In the genomic region with DNA sequence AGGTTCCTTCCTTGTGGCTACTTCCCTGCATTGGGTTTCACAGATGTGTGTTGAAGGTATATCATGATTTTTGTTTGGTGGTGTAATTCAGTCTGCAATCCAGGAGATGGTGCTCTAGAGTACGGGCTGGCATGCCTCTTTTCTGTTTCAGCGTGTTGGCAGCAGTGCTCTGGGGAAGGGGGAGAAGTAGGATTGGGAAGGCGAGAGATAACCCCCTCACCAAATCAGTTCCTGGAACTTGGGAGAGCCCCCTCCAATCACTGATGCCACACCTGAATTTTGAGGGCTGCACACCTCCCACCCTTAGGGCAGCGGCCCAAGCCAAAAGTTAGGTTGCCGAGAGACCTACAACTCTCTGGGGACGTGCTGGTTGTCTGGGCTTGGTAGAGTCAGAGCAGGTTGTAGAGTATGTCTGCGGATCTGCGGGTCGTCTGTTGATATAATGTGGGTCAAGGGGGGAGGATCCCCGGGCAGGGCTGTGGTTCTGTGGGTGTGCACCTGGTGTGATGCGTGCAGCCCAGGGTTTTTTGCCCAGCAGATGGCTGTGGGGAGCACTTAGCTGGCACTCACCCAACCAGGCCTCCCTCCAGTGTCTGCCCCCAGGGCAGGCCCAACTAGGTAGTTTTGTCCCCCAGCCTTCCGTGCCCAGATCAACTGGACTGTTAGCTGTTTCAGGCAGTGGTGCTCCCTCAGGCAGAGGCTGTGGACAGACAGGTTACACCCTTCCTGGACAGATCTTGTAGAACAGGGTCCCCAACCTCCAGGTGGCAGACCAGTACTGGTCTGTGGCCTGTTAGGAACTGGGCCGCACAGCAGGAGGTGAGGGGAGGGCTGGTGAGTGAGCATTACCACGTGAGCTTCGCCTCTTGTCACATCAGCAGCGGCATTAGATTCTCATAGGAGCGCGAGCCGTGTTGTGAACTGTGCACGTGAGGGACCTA, we compare ENCODE assay signal across 8 cellular contexts.
DNase-seq lines count a peak whose midpoint lies in the region; ATAC-seq, FAIRE-seq and TF ChIP-seq lines count a peak whose summit lies in the region.
"Not testable (repeated sequence)": the region's sequence is repeated elsewhere in the genome, so short reads cannot be mapped to it uniquely, and the experiment has no call there.

No MANE protein-coding gene starts in this region.

- not testable (repeated sequence) for H3K27ac ChIP-seq in astrocyte (ENCODE audit: low read depth, low read length); neural cell (ENCODE audit: low read length); thyroid gland

- not testable (repeated sequence) for H4K20me1 ChIP-seq in astrocyte (ENCODE audit: insufficient read depth, low read length); neural cell (ENCODE audit: insufficient read depth)

- ATAC-seq in HG03432 (IDR thresholded peaks at IDR 0.05; ENCODE audit: unreplicated experiment): peak; percentile 55
- ATAC-seq in T-cell (replicated peaks in 1 of 4): peak; percentile 67 to 74 (median 70)
- ATAC-seq in Right ventricle myocardium superior (ENCODE audit: poor library complexity): peak; percentile 52

- not testable (repeated sequence) for H3K4me1 Mint-ChIP-seq in T-cell
- H3K4me1 Mint-ChIP-seq in astrocyte (ENCODE audit: low read depth, unreplicated experiment): peaks cover 11% of the 10 kb centered on the region

- not testable (repeated sequence) for FAIRE-seq in astrocyte (lab: Jason Lieb, UNC)

- peak; percentile 32 for TF ChIP-seq CTCF in astrocyte (IDR thresholded peaks at IDR 0.05; ENCODE audit: insufficient read depth, low read depth, low read length)
- TF ChIP-seq CTCF in neural cell (IDR thresholded peaks at IDR 0.05; ENCODE audit: poor library complexity, severe bottlenecking): peak; percentile 53
- peak; percentile 29 to 76 (median 61) for TF ChIP-seq CTCF in thyroid gland (IDR thresholded peaks at IDR 0.05)

- H3K27me3 Mint-ChIP-seq in T-cell: peaks cover 10% of the 10 kb centered on the region in 2 donors
- H3K27me3 Mint-ChIP-seq in astrocyte (ENCODE audit: low read depth, unreplicated experiment): not testable (repeated sequence)

- TF ChIP-seq EP300 in neural cell (conservative IDR thresholded peaks at IDR 0.05; ENCODE audit: poor library complexity, severe bottlenecking): not testable (repeated sequence)

- H3K36me3 Mint-ChIP-seq in T-cell; astrocyte (ENCODE audit: low read depth, unreplicated experiment): not testable (repeated sequence)

- POLR2A ChIA-PET in T-cell (lab: Charles Lee): not testable (repeated sequence)

- H3K27ac Mint-ChIP-seq in T-cell (peak overlapping the region in 1 of 2 donors; percentile 30), astrocyte (ENCODE audit: unreplicated experiment) (peak overlapping the region; percentile 29)

- not testable (repeated sequence) for TF ChIP-seq RAD21 in neural cell (conservative IDR thresholded peaks at IDR 0.05)

- H3K4me3 ChIP-seq in astrocyte (ENCODE audit: insufficient read depth, low read depth, low read length); neural cell (ENCODE audit: low read length); thyroid gland (replicated peaks in 1 of 3): not testable (repeated sequence)

- CTCF ChIA-PET in T-cell (lab: Charles Lee): not testable (repeated sequence)

- not testable (repeated sequence) for TF ChIP-seq POLR2A in thyroid gland (IDR thresholded peaks at IDR 0.05)

- not testable (repeated sequence) for H3K9me3 Mint-ChIP-seq in T-cell; astrocyte (ENCODE audit: unreplicated experiment)

- peak; percentile 67 for DNase-seq in DMS 273 (lab: John Stamatoyannopoulos, UW; ENCODE audit: unreplicated experiment)
- DNase-seq in NCI-H2171 treated with DMSO at 0.1 percent for 48 hours (lab: John Stamatoyannopoulos, UW): peak; percentile 80
- peak in 19 of 34 experiments; percentile 0 to 33 (median 8) for DNase-seq in T-cell
- DNase-seq in astrocyte (ENCODE audit: low read depth); Right ventricle myocardium superior: not testable (repeated sequence)
- peak; percentile 13 to 37 for DNase-seq in thyroid gland

- H3K4me2 ChIP-seq in astrocyte (ENCODE audit: low read length): peak overlapping the region; percentile 30
- not testable (repeated sequence) for H3K4me2 ChIP-seq in neural cell (ENCODE audit: low read length)

- H3K9me2 ChIP-seq in neural cell (ENCODE audit: insufficient read depth, low read length): not testable (repeated sequence)

- H3K36me3 ChIP-seq in astrocyte (ENCODE audit: insufficient read depth, low read length); neural cell (ENCODE audit: insufficient read depth, low read length); thyroid gland: not testable (repeated sequence)

- H3K4me1 ChIP-seq in astrocyte (ENCODE audit: insufficient read depth, low read length); thyroid gland: not testable (repeated sequence)

- H3K9me3 ChIP-seq in astrocyte (ENCODE audit: insufficient read depth, low read depth, low read length); neural cell (ENCODE audit: low read length); thyroid gland: not testable (repeated sequence)

- not testable (repeated sequence) for H3F3A ChIP-seq in neural cell (ENCODE audit: insufficient read depth, low read length, poor library complexity, severe bottlenecking)

- H3K9ac ChIP-seq in astrocyte (ENCODE audit: low read length); neural cell (ENCODE audit: low read length): not testable (repeated sequence)

- 12 to 38% methylated on average over 4 to 5 of the region's 20 CpGs for WGBS in thyroid gland, 2 donors

- H3K79me2 ChIP-seq in astrocyte (ENCODE audit: insufficient read depth, low read length); neural cell (replicated peaks; ENCODE audit: insufficient read depth, low read length): not testable (repeated sequence)

- H3K4me3 Mint-ChIP-seq in T-cell (peak overlapping the region in 2 of 3 donors; percentile 58 to 60), astrocyte (ENCODE audit: unreplicated experiment) (peak overlapping the region; percentile 31)

- intact Hi-C loops in Right ventricle myocardium superior (cut with DNase I); thyroid gland (cut with DNase I): not testable (repeated sequence)

- H3K27me3 ChIP-seq in astrocyte (ENCODE audit: insufficient read depth, low read length); neural cell (ENCODE audit: insufficient read depth, low read depth, low read length); thyroid gland: not testable (repeated sequence)

- H2AFZ ChIP-seq in astrocyte (ENCODE audit: low read depth, low read length); neural cell (ENCODE audit: low read depth, low read length): not testable (repeated sequence)

TF ChIP-seq in neural cell, 6 proteins besides CTCF, POLR2A, EP300 and RAD21:
- peak; percentile 50 for TF ChIP-seq SMC3 (conservative IDR thresholded peaks at IDR 0.05; ENCODE audit: poor library complexity)
